ENCODE assay signal across 1 cellular context in genomic region chr14:50795909-50796308, GRCh38.
TF ChIP-seq lines count a peak whose summit lies in the region.

No MANE protein-coding gene starts in this region.

TF ChIP-seq in GM12878, 131 proteins besides CTCF, POLR2A, EP300 and RAD21 (continued from another document):
- TF ChIP-seq ATF3 (IDR thresholded peaks at IDR 0.05; ENCODE audit: borderline replicate concordance, extremely low read depth, low read depth, low read length) (no peak), CHD4 (IDR thresholded peaks at IDR 0.05) (no peak), SPI1 (IDR thresholded peaks at IDR 0.05; ENCODE audit: borderline replicate concordance, insufficient read depth, low read depth, low read length) (no peak), MAX (IDR thresholded peaks at IDR 0.05; ENCODE audit: low read depth, low read length) (no peak), ZNF274 (IDR thresholded peaks at IDR 0.05; ENCODE audit: insufficient read depth, insufficient read length) (no peak), POLR2AphosphoS5 (IDR thresholded peaks at IDR 0.05; ENCODE audit: low read length) (no peak), IRF5 (IDR thresholded peaks at IDR 0.05; ENCODE audit: borderline replicate concordance) (no peak), FOXK2 (IDR thresholded peaks at IDR 0.05) (no peak), MXI1 (IDR thresholded peaks at IDR 0.05; ENCODE audit: low read depth, low read length) (no peak)
